ENCODE assay signal across 25 cellular contexts in the genomic region with DNA sequence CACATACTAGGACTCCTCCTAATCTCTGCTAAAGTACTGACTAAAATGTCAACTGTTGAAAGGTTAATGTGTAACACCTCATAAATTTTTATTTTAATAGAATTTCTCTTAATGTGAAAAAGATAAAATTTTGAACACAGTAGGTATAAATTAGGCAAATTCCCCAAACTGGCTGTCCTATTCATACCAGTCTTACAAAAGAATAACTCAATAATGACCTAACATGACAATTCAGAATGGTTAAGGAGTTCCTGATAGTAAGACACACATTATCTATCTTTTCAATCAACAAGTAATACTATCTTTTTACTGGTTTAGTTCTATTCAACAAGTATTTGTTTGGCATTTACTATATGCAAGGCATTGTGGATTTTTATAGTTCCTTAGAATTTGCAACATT.
"Had no signal": no experiment of that assay in that cellular context is flagged by ENCODE, and none has a peak within 500 bp of the region (broad histone marks: within the 10 kb centered on the region; RNA-seq: fewer than 3 reads in every experiment).

No MANE protein-coding gene starts in this region.

- DNase-seq: colonic mucosa; cortex of kidney; dermis blood vessel endothelial cell; dorsolateral prefrontal cortex; effector CD4-positive, alpha-beta T cell; effector CD8-positive, alpha-beta T cell; effector memory CD4-positive, alpha-beta T cell; effector memory CD8-positive, alpha-beta T cell; endodermal cell; erythroblast; esophagus squamous epithelium; foreskin fibroblast; foreskin keratinocyte; foreskin melanocyte; gastrocnemius medialis; glutamatergic neuron; head of caudate nucleus; heart left ventricle; heart right ventricle had no signal

- H3K4me3 Mint-ChIP-seq: dendritic cell treated with granulocyte-macrophage colony-stimulating factor and Interleukin-4, amounts not matched to agents 40 ng/mL and 50 ng/mL, for 4 days; effector memory CD8-positive, alpha-beta T cell; endodermal cell had no signal

- H3K27ac ChIP-seq: colonic mucosa, coronary artery, dorsolateral prefrontal cortex, epithelial cell of prostate, esophagus muscularis mucosa, esophagus squamous epithelium, foreskin keratinocyte, gastrocnemius medialis, gastroesophageal sphincter, heart left ventricle, heart right ventricle had no signal

- H3K36me3 ChIP-seq: colonic mucosa, esophagus muscularis mucosa, esophagus squamous epithelium, gastrocnemius medialis, heart left ventricle, heart right ventricle had no signal

- H3K4me3 ChIP-seq: colonic mucosa, coronary artery, dorsolateral prefrontal cortex, esophagus muscularis mucosa, esophagus squamous epithelium, gastrocnemius medialis, gastroesophageal sphincter, heart left ventricle, heart right ventricle had no signal

- H3K27me3 Mint-ChIP-seq: dendritic cell treated with granulocyte-macrophage colony-stimulating factor and Interleukin-4, amounts not matched to agents 40 ng/mL and 50 ng/mL, for 4 days; effector memory CD8-positive, alpha-beta T cell had no signal

- H3K4me1 ChIP-seq: colonic mucosa, esophagus squamous epithelium, foreskin keratinocyte, gastrocnemius medialis, heart left ventricle, heart right ventricle had no signal

- ATAC-seq: effector memory CD8-positive, alpha-beta T cell; esophagus mucosa; foreskin keratinocyte; gastrocnemius medialis; gastroesophageal sphincter; heart left ventricle; heart right ventricle had no signal

- H3K9me3 ChIP-seq: colonic mucosa, esophagus muscularis mucosa, gastrocnemius medialis, heart left ventricle, heart right ventricle had no signal

- H3K27ac Mint-ChIP-seq: dendritic cell treated with granulocyte-macrophage colony-stimulating factor and Interleukin-4, amounts not matched to agents 40 ng/mL and 50 ng/mL, for 4 days; effector memory CD8-positive, alpha-beta T cell; endodermal cell had no signal

- H3K27me3 ChIP-seq: colonic mucosa, dorsolateral prefrontal cortex, esophagus muscularis mucosa, esophagus squamous epithelium, foreskin keratinocyte, gastrocnemius medialis, gastroesophageal sphincter, heart left ventricle, heart right ventricle had no signal
